21 cellular contexts compared by ENCODE assay signal in genomic region chr6:126123226-126123625, GRCh38.
DNase-seq lines count a peak whose midpoint lies in the region; ATAC-seq and TF ChIP-seq lines count a peak whose summit lies in the region.
"Had no signal": no experiment of that assay in that cellular context is flagged by ENCODE, and none has a peak within 500 bp of the region (broad histone marks: within the 10 kb centered on the region; RNA-seq: fewer than 3 reads in every experiment).

No MANE protein-coding gene starts in this region.

- no peak for DNase-seq in Right ventricle myocardium inferior (ENCODE audit: missing footprints)
- no peak for DNase-seq in left ventricle myocardium inferior
- DNase-seq in brain microvascular endothelial cell, result peak; percentile 46
- peak; percentile 57 for DNase-seq in iris pigment epithelial cell (ENCODE audit: low read depth)
- peak; percentile 85 for DNase-seq in testis
- DNase-seq in AG08395 (ENCODE audit: low spot score), result no peak
- DNase-seq in DMS153 treated with DMSO at 0.1 percent for 48 hours (lab: John Stamatoyannopoulos, UW; ENCODE audit: unreplicated experiment), result no peak
- DNase-seq in occipital lobe (lab: John Stamatoyannopoulos, UW), result no peak
- DNase-seq: 8988T; activated CD8-positive, alpha-beta memory T cell treated with anti-CD3 and anti-CD28 coated beads, Interleukin-2, amount 50 U/mL, for 4 hours; AML-193; CD8-positive, alpha-beta T cell; cerebellar nuclear complex; heart left ventricle; HFFc6; MM.1S; NCI-H1436 treated with DMSO at 0.1 percent for 48 hours; NCI-H524; nephron progenitor cell; sigmoid colon had no signal

- H3K27me3 ChIP-seq in left ventricle myocardium inferior (ENCODE audit: low read depth) (peaks cover 93% of the 10 kb centered on the region), brain microvascular endothelial cell (replicated peaks) (no peaks in the 10 kb centered on the region), testis (no peaks in the 10 kb centered on the region)
- H3K27me3 ChIP-seq: sigmoid colon had no signal

- 41 to 49% methylated on average over 4 of the region's 4 CpGs for WGBS in testis, 2 donors

- intact Hi-C loops in Right ventricle myocardium inferior (cut with DNase I), result no loop called here
- intact Hi-C loops in left ventricle myocardium inferior (cut with micrococcal nuclease), result no loop called here
- intact Hi-C loops in testis (cut with DNase I; ENCODE audit: low total_unique reads), result no loop called here

- in situ Hi-C loops in brain microvascular endothelial cell (cut with HindIII; ENCODE audit: low pct_ligation_motif_present, low sequenced_read_pairs), result no loop called here

- H3K4me1 ChIP-seq in left ventricle myocardium inferior (no peaks in the 10 kb centered on the region), testis (no peaks in the 10 kb centered on the region)
- H3K4me1 ChIP-seq: sigmoid colon had no signal

- TF ChIP-seq CTCF in left ventricle myocardium inferior (IDR thresholded peaks at IDR 0.05; ENCODE audit: borderline replicate concordance) (no peak), brain microvascular endothelial cell (IDR thresholded peaks at IDR 0.05; ENCODE audit: low read depth, low read length, missing control alignments) (no peak), testis (IDR thresholded peaks at IDR 0.05) (no peak)

- H3K4me3 ChIP-seq in left ventricle myocardium inferior, result no peak overlapping the region
- H3K4me3 ChIP-seq in brain microvascular endothelial cell (ENCODE audit: low read depth, low read length), result no peak overlapping the region
- H3K4me3 ChIP-seq in testis, result no peak overlapping the region
- H3K4me3 ChIP-seq: heart left ventricle, sigmoid colon had no signal

- no peaks in the 10 kb centered on the region for H3K36me3 ChIP-seq in left ventricle myocardium inferior
- H3K36me3 ChIP-seq in brain microvascular endothelial cell (replicated peaks), result no peaks in the 10 kb centered on the region
- H3K36me3 ChIP-seq in testis (ENCODE audit: low read depth, missing control alignments), result no peaks in the 10 kb centered on the region
- H3K36me3 ChIP-seq: heart left ventricle, sigmoid colon had no signal

- peak; percentile 50 for ATAC-seq in Right ventricle myocardium inferior
- ATAC-seq: CD8-positive, alpha-beta T cell; WTC11 had no signal

- TF ChIP-seq POLR2A in testis (IDR thresholded peaks at IDR 0.05), result no peak

- H3K9me3 ChIP-seq in left ventricle myocardium inferior (replicated peaks) (no peaks in the 10 kb centered on the region), testis (no peaks in the 10 kb centered on the region)
- H3K9me3 ChIP-seq: heart left ventricle, sigmoid colon had no signal

- H3K27ac ChIP-seq in left ventricle myocardium inferior (replicated peaks), result no peak overlapping the region
- H3K27ac ChIP-seq in brain microvascular endothelial cell, result no peak overlapping the region
- peak overlapping the region in 1 of 2 donors; percentile 62 for H3K27ac ChIP-seq in testis
- H3K27ac ChIP-seq: heart left ventricle, sigmoid colon had no signal

Comparison
In these comparisons a context has a peak if more than half of its experiments do, and no peak if none do; other contexts are left out.
1. DNase-seq: peak in brain microvascular endothelial cell (single experiment), iris pigment epithelial cell (single experiment) and testis (single experiment); none in Right ventricle myocardium inferior (single experiment), left ventricle myocardium inferior (single experiment), AG08395 (single experiment), DMS153 treated with DMSO at 0.1 percent for 48 hours (single experiment) and occipital lobe (single experiment).